ENCODE assay signal across 1 cellular context in genomic region chr15:74482661-74483060, GRCh38.
TF ChIP-seq lines count a peak whose summit lies in the region.

No MANE protein-coding gene starts in this region.

TF ChIP-seq in HCT116, 20 proteins besides CTCF, POLR2A, EP300 and RAD21 (continued from another document):
- no peak for TF ChIP-seq ZBTB33 (IDR thresholded peaks at IDR 0.05; ENCODE audit: extremely low read depth, insufficient replicate concordance, low read length)
- no peak for TF ChIP-seq JUND (IDR thresholded peaks at IDR 0.05)
- no peak for TF ChIP-seq YY1 (IDR thresholded peaks at IDR 0.05; ENCODE audit: extremely low read depth, insufficient replicate concordance, low read depth, low read length)
- TF ChIP-seq EZH2phosphoT487 (IDR thresholded peaks at IDR 0.05; ENCODE audit: borderline replicate concordance): no peak
- TF ChIP-seq MAX (IDR thresholded peaks at IDR 0.05): no peak
